In the genomic region with DNA sequence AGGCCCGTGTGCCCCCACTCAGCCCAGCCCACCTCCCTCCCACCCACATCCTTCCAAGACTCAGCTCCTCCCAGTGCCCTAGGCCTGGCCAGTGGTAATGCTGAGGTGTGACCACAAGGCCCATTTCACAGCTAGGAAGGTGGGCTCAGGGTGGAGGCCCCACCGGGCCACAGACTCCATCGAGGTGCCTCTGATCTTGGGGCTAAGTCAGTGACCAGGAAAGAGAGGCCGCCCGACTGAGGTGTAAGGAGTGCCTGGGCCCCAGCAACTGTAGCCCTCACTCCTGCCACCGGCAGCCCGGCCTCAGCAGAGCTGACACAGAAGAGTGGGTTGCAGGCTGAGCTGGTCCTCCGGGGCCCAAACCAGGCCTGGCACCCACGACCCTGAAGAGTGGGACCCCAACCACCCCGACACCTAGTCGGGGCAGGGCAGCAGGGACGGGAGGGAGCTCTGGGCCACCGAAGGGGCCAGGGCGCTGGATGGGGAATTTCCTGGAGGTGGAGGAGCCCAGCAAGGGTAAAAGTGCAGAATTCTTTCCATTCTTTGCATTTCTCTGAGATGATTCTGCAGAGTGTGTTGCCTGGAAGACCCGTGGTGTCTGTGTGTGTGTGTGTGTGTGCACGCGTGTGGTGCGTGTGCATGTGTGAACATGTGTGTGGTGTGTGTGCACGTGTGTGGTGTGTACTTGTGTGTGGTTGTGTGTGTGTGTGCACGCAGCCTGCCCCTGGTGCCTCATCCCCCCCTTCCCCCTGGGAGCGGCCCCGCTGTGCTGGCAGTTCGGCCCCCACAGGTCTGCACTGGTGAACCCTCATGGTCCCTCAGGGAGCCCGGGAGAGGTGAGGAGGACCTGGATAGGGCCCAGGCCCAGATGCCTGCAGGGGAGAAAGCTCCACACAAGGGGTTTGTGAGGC, we compare ENCODE assay signal across 1 cellular context.
TF ChIP-seq lines count a peak whose summit lies in the region.

No MANE protein-coding gene starts in this region.

TF ChIP-seq in HepG2, 621 proteins besides CTCF, POLR2A, EP300 and RAD21 (continued from another document and continues in another):
- TF ChIP-seq HNRNPLL (IDR thresholded peaks at IDR 0.05; ENCODE audit: low read depth, low read length, poor library complexity, severe bottlenecking) (peak; percentile 20), ELF3 (CRISPR knock-in tag; IDR thresholded peaks at IDR 0.05) (peak; percentile 74), ZNF12 (CRISPR knock-in tag; IDR thresholded peaks at IDR 0.05) (no peak), SALL1 (CRISPR knock-in tag; IDR thresholded peaks at IDR 0.05) (peak; percentile 75; the same call in 1 of the 2 replicates), ZC3H13 (CRISPR knock-in tag; IDR thresholded peaks at IDR 0.05) (no peak), ZNF576 (CRISPR knock-in tag; IDR thresholded peaks at IDR 0.05) (no peak), ZNF616 (CRISPR knock-in tag; IDR thresholded peaks at IDR 0.05; ENCODE audit: low read depth) (no peak), ZNF546 (CRISPR knock-in tag; conservative IDR thresholded peaks at IDR 0.05) (no peak), ZNF225 (CRISPR knock-in tag; IDR thresholded peaks at IDR 0.05) (no peak; the same call in 1 of the 2 replicates), POGZ (CRISPR knock-in tag; IDR thresholded peaks at IDR 0.05) (0 out of 2 replicates have a peak, but pooled peaks have one; percentile 17), KDM5A (IDR thresholded peaks at IDR 0.05; ENCODE audit: borderline replicate concordance, low read length) (no peak), MXD4 (CRISPR knock-in tag; IDR thresholded peaks at IDR 0.05) (no peak), GATA4 (IDR thresholded peaks at IDR 0.05; ENCODE audit: borderline replicate concordance, low read depth) (no peak; the same call in 1 of the 2 replicates), ZNF512B (CRISPR knock-in tag; IDR thresholded peaks at IDR 0.05; ENCODE audit: borderline replicate concordance) (no peak), KDM5B (CRISPR knock-in tag; IDR thresholded peaks at IDR 0.05; ENCODE audit: borderline replicate concordance) (peak; percentile 62; the same call in 1 of the 2 replicates), ZBTB3 (CRISPR knock-in tag; IDR thresholded peaks at IDR 0.05; ENCODE audit: borderline replicate concordance, low read depth) (peak; percentile 42; the same call in 1 of the 2 replicates), ZNF609 (CRISPR knock-in tag; IDR thresholded peaks at IDR 0.05; ENCODE audit: borderline replicate concordance) (peak; percentile 40; the same call in 1 of the 2 replicates), FOXJ3 (CRISPR knock-in tag; IDR thresholded peaks at IDR 0.05; ENCODE audit: borderline replicate concordance) (peak; percentile 14; the same call in 1 of the 2 replicates), ZNF460 (CRISPR knock-in tag; IDR thresholded peaks at IDR 0.05; ENCODE audit: borderline replicate concordance) (no peak), ZNF883 (CRISPR knock-in tag; IDR thresholded peaks at IDR 0.05; ENCODE audit: not compliant biosample characterization) (no peak), RXRB (CRISPR knock-in tag; IDR thresholded peaks at IDR 0.05; ENCODE audit: borderline replicate concordance) (peak; percentile 65), JUNB (CRISPR knock-in tag; IDR thresholded peaks at IDR 0.05; ENCODE audit: borderline replicate concordance) (no peak; the same call in 1 of the 2 replicates), ZNF720 (CRISPR knock-in tag; IDR thresholded peaks at IDR 0.05) (no peak), ELK4 (CRISPR knock-in tag; IDR thresholded peaks at IDR 0.05; ENCODE audit: borderline replicate concordance) (no peak)
- TF ChIP-seq, protein P1, sequence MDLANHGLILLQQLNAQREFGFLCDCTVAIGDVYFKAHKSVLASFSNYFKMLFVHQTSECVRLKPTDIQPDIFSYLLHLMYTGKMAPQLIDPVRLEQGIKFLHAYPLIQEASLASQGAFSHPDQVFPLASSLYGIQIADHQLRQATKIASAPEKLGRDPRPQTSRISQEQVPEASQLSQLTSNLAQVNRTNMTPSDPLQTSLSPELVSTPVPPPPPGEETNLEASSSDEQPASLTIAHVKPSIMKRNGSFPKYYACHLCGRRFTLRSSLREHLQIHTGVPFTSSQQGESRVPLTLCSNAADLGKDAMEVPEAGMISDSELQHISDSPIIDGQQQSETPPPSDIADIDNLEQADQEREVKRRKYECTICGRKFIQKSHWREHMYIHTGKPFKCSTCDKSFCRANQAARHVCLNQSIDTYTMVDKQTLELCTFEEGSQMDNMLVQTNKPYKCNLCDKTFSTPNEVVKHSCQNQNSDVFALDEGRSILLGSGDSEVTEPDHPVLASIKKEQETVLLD (CRISPR knock-in tag; IDR thresholded peaks at IDR 0.05; ENCODE audit: low read depth), result no peak
- TF ChIP-seq, protein P2, sequence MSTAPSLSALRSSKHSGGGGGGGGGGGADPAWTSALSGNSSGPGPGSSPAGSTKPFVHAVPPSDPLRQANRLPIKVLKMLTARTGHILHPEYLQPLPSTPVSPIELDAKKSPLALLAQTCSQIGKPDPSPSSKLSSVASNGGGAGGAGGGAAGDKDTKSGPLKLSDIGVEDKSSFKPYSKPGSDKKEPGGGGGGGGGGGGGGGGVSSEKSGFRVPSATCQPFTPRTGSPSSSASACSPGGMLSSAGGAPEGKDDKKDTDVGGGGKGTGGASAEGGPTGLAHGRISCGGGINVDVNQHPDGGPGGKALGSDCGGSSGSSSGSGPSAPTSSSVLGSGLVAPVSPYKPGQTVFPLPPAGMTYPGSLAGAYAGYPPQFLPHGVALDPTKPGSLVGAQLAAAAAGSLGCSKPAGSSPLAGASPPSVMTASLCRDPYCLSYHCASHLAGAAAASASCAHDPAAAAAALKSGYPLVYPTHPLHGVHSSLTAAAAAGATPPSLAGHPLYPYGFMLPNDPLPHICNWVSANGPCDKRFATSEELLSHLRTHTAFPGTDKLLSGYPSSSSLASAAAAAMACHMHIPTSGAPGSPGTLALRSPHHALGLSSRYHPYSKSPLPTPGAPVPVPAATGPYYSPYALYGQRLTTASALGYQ (CRISPR knock-in tag; IDR thresholded peaks at IDR 0.05), result no peak
- TF ChIP-seq, protein P3, sequence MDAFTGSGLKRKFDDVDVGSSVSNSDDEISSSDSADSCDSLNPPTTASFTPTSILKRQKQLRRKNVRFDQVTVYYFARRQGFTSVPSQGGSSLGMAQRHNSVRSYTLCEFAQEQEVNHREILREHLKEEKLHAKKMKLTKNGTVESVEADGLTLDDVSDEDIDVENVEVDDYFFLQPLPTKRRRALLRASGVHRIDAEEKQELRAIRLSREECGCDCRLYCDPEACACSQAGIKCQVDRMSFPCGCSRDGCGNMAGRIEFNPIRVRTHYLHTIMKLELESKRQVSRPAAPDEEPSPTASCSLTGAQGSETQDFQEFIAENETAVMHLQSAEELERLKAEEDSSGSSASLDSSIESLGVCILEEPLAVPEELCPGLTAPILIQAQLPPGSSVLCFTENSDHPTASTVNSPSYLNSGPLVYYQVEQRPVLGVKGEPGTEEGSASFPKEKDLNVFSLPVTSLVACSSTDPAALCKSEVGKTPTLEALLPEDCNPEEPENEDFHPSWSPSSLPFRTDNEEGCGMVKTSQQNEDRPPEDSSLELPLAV (CRISPR knock-in tag; conservative IDR thresholded peaks at IDR 0.05; ENCODE audit: low read depth), result no peak
- TF ChIP-seq, protein P4, sequence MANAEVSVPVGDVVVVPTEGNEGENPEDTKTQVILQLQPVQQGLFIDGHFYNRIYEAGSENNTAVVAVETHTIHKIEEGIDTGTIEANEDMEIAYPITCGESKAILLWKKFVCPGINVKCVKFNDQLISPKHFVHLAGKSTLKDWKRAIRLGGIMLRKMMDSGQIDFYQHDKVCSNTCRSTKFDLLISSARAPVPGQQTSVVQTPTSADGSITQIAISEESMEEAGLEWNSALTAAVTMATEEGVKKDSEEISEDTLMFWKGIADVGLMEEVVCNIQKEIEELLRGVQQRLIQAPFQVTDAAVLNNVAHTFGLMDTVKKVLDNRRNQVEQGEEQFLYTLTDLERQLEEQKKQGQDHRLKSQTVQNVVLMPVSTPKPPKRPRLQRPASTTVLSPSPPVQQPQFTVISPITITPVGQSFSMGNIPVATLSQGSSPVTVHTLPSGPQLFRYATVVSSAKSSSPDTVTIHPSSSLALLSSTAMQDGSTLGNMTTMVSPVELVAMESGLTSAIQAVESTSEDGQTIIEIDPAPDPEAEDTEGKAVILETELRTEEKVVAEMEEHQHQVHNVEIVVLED (CRISPR knock-in tag; IDR thresholded peaks at IDR 0.05; ENCODE audit: borderline replicate concordance), result peak; percentile 19; the same call in 1 of the 2 replicates
- TF ChIP-seq, protein P5, sequence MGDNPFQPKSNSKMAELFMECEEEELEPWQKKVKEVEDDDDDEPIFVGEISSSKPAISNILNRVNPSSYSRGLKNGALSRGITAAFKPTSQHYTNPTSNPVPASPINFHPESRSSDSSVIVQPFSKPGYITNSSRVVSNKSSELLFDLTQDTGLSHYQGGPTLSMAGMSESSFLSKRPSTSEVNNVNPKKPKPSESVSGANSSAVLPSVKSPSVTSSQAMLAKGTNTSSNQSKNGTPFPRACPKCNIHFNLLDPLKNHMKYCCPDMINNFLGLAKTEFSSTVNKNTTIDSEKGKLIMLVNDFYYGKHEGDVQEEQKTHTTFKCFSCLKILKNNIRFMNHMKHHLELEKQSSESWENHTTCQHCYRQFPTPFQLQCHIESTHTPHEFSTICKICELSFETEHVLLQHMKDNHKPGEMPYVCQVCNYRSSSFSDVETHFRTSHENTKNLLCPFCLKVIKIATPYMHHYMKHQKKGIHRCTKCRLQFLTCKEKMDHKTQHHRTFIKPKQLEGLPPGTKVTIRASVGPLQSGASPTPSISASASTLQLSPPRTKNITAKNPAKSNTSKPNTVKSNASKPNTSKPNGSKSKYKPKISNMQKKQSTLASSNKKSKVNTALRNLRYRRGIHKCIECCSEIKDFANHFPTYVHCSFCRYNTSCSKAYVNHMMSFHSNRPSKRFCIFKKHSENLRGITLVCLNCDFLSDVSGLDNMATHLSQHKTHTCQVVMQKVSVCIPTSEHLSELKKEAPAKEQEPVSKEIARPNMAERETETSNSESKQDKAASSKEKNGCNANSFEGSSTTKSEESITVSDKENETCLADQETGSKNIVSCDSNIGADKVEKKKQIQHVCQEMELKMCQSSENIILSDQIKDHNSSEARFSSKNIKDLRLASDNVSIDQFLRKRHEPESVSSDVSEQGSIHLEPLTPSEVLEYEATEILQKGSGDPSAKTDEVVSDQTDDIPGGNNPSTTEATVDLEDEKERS (CRISPR knock-in tag; IDR thresholded peaks at IDR 0.05), result 0 out of 2 replicates have a peak, but pooled peaks have one; percentile 69
